Comparison of ENCODE assay signal across 7 cellular contexts in the genomic region with DNA sequence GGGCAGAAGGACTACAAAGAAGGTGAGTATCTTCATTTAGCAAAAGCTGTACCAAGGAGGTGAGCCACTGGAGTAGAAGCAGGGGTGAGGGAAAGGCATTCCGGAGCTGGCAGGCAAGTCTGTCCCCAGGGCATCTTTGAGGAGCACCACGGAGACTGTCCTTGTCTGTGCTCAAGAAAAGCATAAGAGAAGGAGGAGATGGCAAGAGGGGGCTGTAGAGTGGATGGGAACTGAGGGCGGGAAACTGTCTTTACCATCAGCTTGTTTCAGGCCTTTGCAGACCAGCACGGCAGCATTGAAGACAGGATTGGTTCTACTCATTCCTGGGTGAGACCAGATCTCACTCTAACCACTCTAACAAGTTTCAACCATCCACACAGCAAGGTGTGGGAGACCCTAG.
"Had no signal": no experiment of that assay in that cellular context is flagged by ENCODE, and none has a peak within 500 bp of the region (broad histone marks: within the 10 kb centered on the region; RNA-seq: fewer than 3 reads in every experiment).

No MANE protein-coding gene starts in this region.

- ATAC-seq: K562 had no signal

- H3K9ac ChIP-seq: GM23248 had no signal

- DNase-seq: GM23248, GOT3, H9, HCEC 1CT, IMR-90, KG1 had no signal

- H3K4me3 ChIP-seq: GM23248, K562 had no signal

- H3K27ac ChIP-seq: GM23248 had no signal
